ENCODE assay signal across 1 cellular context in genomic region chr15:66841953-66842681, GRCh38.
TF ChIP-seq lines count a peak whose summit lies in the region.

No MANE protein-coding gene starts in this region.

TF ChIP-seq in HCT116, 20 proteins besides CTCF, POLR2A, EP300 and RAD21 (continued from another document):
- TF ChIP-seq ZBTB33 (IDR thresholded peaks at IDR 0.05; ENCODE audit: extremely low read depth, insufficient replicate concordance, low read length) (peak; percentile 23), EGR1 (IDR thresholded peaks at IDR 0.05; ENCODE audit: low read depth) (no peak)
TF ChIP-seq in HCT116: peak in this region for 6.
